In genomic region chr16:53773150-53773846, GRCh38 we compare ENCODE assay signal across 9 cellular contexts.
DNase-seq lines count a peak whose midpoint lies in the region; ATAC-seq and TF ChIP-seq lines count a peak whose summit lies in the region.
"Had no signal": no experiment of that assay in that cellular context is flagged by ENCODE, and none has a peak within 500 bp of the region (broad histone marks: within the 10 kb centered on the region; RNA-seq: fewer than 3 reads in every experiment).

No MANE protein-coding gene starts in this region.

- H3K9me3 ChIP-seq in left lung: no peaks in the 10 kb centered on the region
- no peaks in the 10 kb centered on the region for H3K9me3 ChIP-seq in uterus

- CTCF ChIA-PET in activated CD4-positive, alpha-beta T cell treated with anti-CD3 and anti-CD28 coated beads, Interleukin-2, amount 10 ng/mL, durations not matched to agents 7 days and 5 days (lab: Charles Lee): interaction anchor here (0.6 to 1.3 kb wide), 8 partner anchors 9 to 457 kb away, joined by 3 to 4 read pairs (median 3); no protein-coding TSS in a partner anchor

- no peak overlapping the region for H3K27ac Mint-ChIP-seq in activated CD4-positive, alpha-beta T cell treated with anti-CD3 and anti-CD28 coated beads, Interleukin-2, amount 10 ng/mL, durations not matched to agents 7 days and 5 days
- H3K27ac Mint-ChIP-seq: activated naive CD8-positive, alpha-beta T cell had no signal

- no peaks in the 10 kb centered on the region for H3K9me3 Mint-ChIP-seq in activated CD4-positive, alpha-beta T cell treated with anti-CD3 and anti-CD28 coated beads, Interleukin-2, amount 10 ng/mL, durations not matched to agents 7 days and 5 days

- H3K27me3 ChIP-seq in left lung (no peaks in the 10 kb centered on the region), uterus (no peaks in the 10 kb centered on the region)

- peaks cover 10% of the 10 kb centered on the region for H3K4me1 Mint-ChIP-seq in activated CD4-positive, alpha-beta T cell treated with anti-CD3 and anti-CD28 coated beads, Interleukin-2, amount 10 ng/mL, durations not matched to agents 7 days and 5 days

- peak; percentile 14 for DNase-seq in activated CD4-positive, alpha-beta T cell treated with anti-CD3 and anti-CD28 coated beads, Interleukin-2, amount 10 ng/mL, durations not matched to agents 7 days and 5 days
- DNase-seq in activated CD4-positive, alpha-beta T cell treated with anti-CD3 and anti-CD28 coated beads, Interleukin-2, amount 50 U/mL, for 4 hours: no peak
- peak; percentile 82 for DNase-seq in NCI-H69 (lab: John Stamatoyannopoulos, UW)
- DNase-seq in cerebellar cortex (ENCODE audit: low spot score): peak; percentile 77
- no peak for DNase-seq in left lung
- DNase-seq in uterus: peak in 1 of 2 donors; percentile 24
- DNase-seq in T-helper 9 cell: no peak

- H3K27ac ChIP-seq in left lung (peak overlapping the region; percentile 20 to 40), uterus (no peak overlapping the region)

- H3K4me3 ChIP-seq in left lung (no peak overlapping the region), uterus (no peak overlapping the region)

- H3K27me3 Mint-ChIP-seq in activated CD4-positive, alpha-beta T cell treated with anti-CD3 and anti-CD28 coated beads, Interleukin-2, amount 10 ng/mL, durations not matched to agents 7 days and 5 days: no peaks in the 10 kb centered on the region
- H3K27me3 Mint-ChIP-seq: activated naive CD8-positive, alpha-beta T cell had no signal

- H3K36me3 ChIP-seq in left lung (no peaks in the 10 kb centered on the region), uterus (no peaks in the 10 kb centered on the region)

- H3K4me1 ChIP-seq in left lung (peaks cover 52 to 87% of the 10 kb centered on the region in 2 donors), uterus (no peaks in the 10 kb centered on the region)

- intact Hi-C loops in left lung (cut with DNase I) (no loop called here), uterus (cut with DNase I; ENCODE audit: low total_unique reads) (no loop called here)

- TF ChIP-seq CTCF in left lung (IDR thresholded peaks at IDR 0.05) (peak in 1 of 2 donors; percentile 39), uterus (IDR thresholded peaks at IDR 0.05) (peak; percentile 37 to 60 (median 41))

- ATAC-seq in HG03354 (IDR thresholded peaks at IDR 0.05; ENCODE audit: poor library complexity, severe bottlenecking, unreplicated experiment) (peak; percentile 85), left lung (peak; percentile 86)

- POLR2A ChIA-PET in activated CD4-positive, alpha-beta T cell treated with anti-CD3 and anti-CD28 coated beads, Interleukin-2, amount 10 ng/mL, durations not matched to agents 7 days and 5 days (lab: Charles Lee): no interaction called here

- TF ChIP-seq POLR2A in uterus (IDR thresholded peaks at IDR 0.05): no peak

- no peak overlapping the region for H3K4me3 Mint-ChIP-seq in activated CD4-positive, alpha-beta T cell treated with anti-CD3 and anti-CD28 coated beads, Interleukin-2, amount 10 ng/mL, durations not matched to agents 7 days and 5 days
- H3K4me3 Mint-ChIP-seq: activated naive CD8-positive, alpha-beta T cell had no signal

- no peaks in the 10 kb centered on the region for H3K36me3 Mint-ChIP-seq in activated CD4-positive, alpha-beta T cell treated with anti-CD3 and anti-CD28 coated beads, Interleukin-2, amount 10 ng/mL, durations not matched to agents 7 days and 5 days (ENCODE audit: low read depth)
- H3K36me3 Mint-ChIP-seq: activated naive CD8-positive, alpha-beta T cell had no signal

Comparison
In these comparisons a context has a peak if more than half of its experiments do, and no peak if none do; other contexts are left out.
1. DNase-seq: peak in activated CD4-positive, alpha-beta T cell treated with anti-CD3 and anti-CD28 coated beads, Interleukin-2, amount 10 ng/mL, durations not matched to agents 7 days and 5 days (single experiment), NCI-H69 (single experiment) and cerebellar cortex (single experiment); none in activated CD4-positive, alpha-beta T cell treated with anti-CD3 and anti-CD28 coated beads, Interleukin-2, amount 50 U/mL, for 4 hours (0 of 2), left lung (0 of 2) and T-helper 9 cell (single experiment).
2. H3K27ac ChIP-seq: peak in left lung (2 of 2); none in uterus (0 of 2).